ENCODE assay signal across 18 cellular contexts in the genomic region with DNA sequence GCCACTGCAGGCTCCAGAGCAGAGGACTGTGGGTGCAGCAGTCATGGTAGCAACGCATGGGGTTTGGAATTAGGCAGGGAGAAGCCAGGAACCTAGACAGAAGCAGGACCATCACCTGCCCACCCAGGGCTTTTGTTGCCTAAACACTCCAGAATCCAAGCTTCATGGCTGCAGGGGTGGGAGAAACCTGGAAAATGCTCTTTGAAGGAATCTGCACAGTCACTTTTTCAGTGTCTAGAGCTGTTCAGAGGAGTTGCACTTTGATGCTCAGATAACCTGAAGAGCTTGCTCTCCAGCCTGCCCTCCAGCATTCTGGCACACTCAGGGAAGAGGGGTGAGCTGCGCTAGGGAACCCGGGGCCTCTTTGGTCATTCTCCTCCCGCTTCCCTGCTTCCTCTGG. TPM values are rescaled to one million over a fixed set of nuclear protein-coding genes. Genes with fewer than 3 reads are reported as not detected.
DNase-seq lines count a peak whose midpoint lies in the region; ATAC-seq and TF ChIP-seq lines count a peak whose summit lies in the region.
"Had no signal": no experiment of that assay in that cellular context is flagged by ENCODE, and none has a peak within 500 bp of the region (broad histone marks: within the 10 kb centered on the region; RNA-seq: fewer than 3 reads in every experiment).

No MANE protein-coding gene starts in this region.

- no peak overlapping the region for H3K18ac ChIP-seq in IMR-90 (ENCODE audit: low read depth, low read length)

- no peaks in the 10 kb centered on the region for H3K9me3 Mint-ChIP-seq in activated CD4-positive, alpha-beta memory T cell treated with anti-CD3 and anti-CD28 coated beads for 36 hours
- no peaks in the 10 kb centered on the region for H3K9me3 Mint-ChIP-seq in activated CD4-positive, alpha-beta memory T cell treated with anti-CD3 and anti-CD28 coated beads, Interleukin-2, amount 10 ng/mL, durations not matched to agents 7 days and 5 days
- H3K9me3 Mint-ChIP-seq: CD8-positive, alpha-beta T cell; H9 had no signal

- intact Hi-C loops in activated CD4-positive, alpha-beta memory T cell treated with anti-CD3 and anti-CD28 coated beads for 36 hours (cut with micrococcal nuclease): loop anchor here (10.0 kb wide), 1 partner anchor 583 kb away; the partner anchor contains the start of gene ATF1
- intact Hi-C loops in IMR-90 (cut with micrococcal nuclease): loop anchor here (10.0 kb wide), 1 partner anchor 263 kb away; the partner anchor contains the start of gene CSRNP2

- no peak overlapping the region for H3K27ac ChIP-seq in IMR-90 (ENCODE audit: insufficient read depth, low read length)
- no peak overlapping the region for H3K27ac ChIP-seq in Peyer's patch
- H3K27ac ChIP-seq: BLaER1, KMS-11 had no signal

- no CpG with 5 or more reads among the region's 4 CpGs for WGBS in IMR-90 (ENCODE audit: extremely low coverage in 2 of 2, insufficient read length in 1 of 2), 2 experiments

- TF ChIP-seq RAD21 in IMR-90 (IDR thresholded peaks at IDR 0.05; ENCODE audit: low read length): no peak

- no peaks in the 10 kb centered on the region for H3K27me3 ChIP-seq in IMR-90 (ENCODE audit: control insufficient read depth, insufficient read depth, low read length)
- H3K27me3 ChIP-seq in Peyer's patch: no peaks in the 10 kb centered on the region
- H3K27me3 ChIP-seq: BLaER1 had no signal

- H2BK120ac ChIP-seq in IMR-90 (ENCODE audit: low read depth, low read length): no peak overlapping the region

- H3K79me1 ChIP-seq in IMR-90 (ENCODE audit: low read depth in 1 of 2, low read length in 2 of 2): no peaks in the 10 kb centered on the region

- H4K20me1 ChIP-seq in IMR-90 (ENCODE audit: insufficient read depth, low read length): no peaks in the 10 kb centered on the region
- H4K20me1 ChIP-seq: BLaER1 had no signal

- no peaks in the 10 kb centered on the region for H3K36me3 ChIP-seq in IMR-90 (ENCODE audit: control insufficient read depth, insufficient read depth, low read length)
- no peaks in the 10 kb centered on the region for H3K36me3 ChIP-seq in Peyer's patch
- H3K36me3 ChIP-seq: BLaER1 had no signal

- H3K4me3 Mint-ChIP-seq in activated CD4-positive, alpha-beta memory T cell treated with anti-CD3 and anti-CD28 coated beads for 36 hours: no peak overlapping the region
- no peak overlapping the region for H3K4me3 Mint-ChIP-seq in activated CD4-positive, alpha-beta memory T cell treated with anti-CD3 and anti-CD28 coated beads, Interleukin-2, amount 10 ng/mL, durations not matched to agents 7 days and 5 days
- H3K4me3 Mint-ChIP-seq: CD8-positive, alpha-beta T cell; H9 had no signal

- peaks cover 6% of the 10 kb centered on the region for H3K4me1 ChIP-seq in IMR-90 (ENCODE audit: control insufficient read depth, insufficient read depth, low read length)
- H3K4me1 ChIP-seq in Peyer's patch: no peaks in the 10 kb centered on the region
- H3K4me1 ChIP-seq: BLaER1 had no signal

- H3K4ac ChIP-seq in IMR-90 (ENCODE audit: low read depth, low read length): no peak overlapping the region

- ATAC-seq in IMR-90 (ENCODE audit: low read depth) (no peak), HG02884 (IDR thresholded peaks at IDR 0.05; ENCODE audit: unreplicated experiment) (no peak), HG03342 (IDR thresholded peaks at IDR 0.05; ENCODE audit: unreplicated experiment) (no peak)
- ATAC-seq: CD8-positive, alpha-beta T cell; HepG2 had no signal

- H2AFZ ChIP-seq in IMR-90 (replicated peaks; ENCODE audit: low read length, poor library complexity): no peak overlapping the region

- H2AK5ac ChIP-seq in IMR-90 (ENCODE audit: low read depth, low read length): no peak overlapping the region

- no peak overlapping the region; the same call in 1 of the 2 replicates for H4K91ac ChIP-seq in IMR-90 (ENCODE audit: insufficient read depth, low read depth, low read length)

- no peak overlapping the region for H3K56ac ChIP-seq in IMR-90 (ENCODE audit: extremely low read depth, insufficient read depth, low read length)

- H3K9me3 ChIP-seq in IMR-90 (ENCODE audit: control insufficient read depth, insufficient read depth, low read length): no peaks in the 10 kb centered on the region
- H3K9me3 ChIP-seq in Peyer's patch: no peaks in the 10 kb centered on the region
- H3K9me3 ChIP-seq: BLaER1 had no signal

- no peak overlapping the region for H3K14ac ChIP-seq in IMR-90 (replicated peaks; ENCODE audit: low read depth, low read length)

- H3K9ac ChIP-seq in IMR-90 (ENCODE audit: low read depth, low read length): no peak overlapping the region
- H3K9ac ChIP-seq: BLaER1, KMS-11 had no signal

- peaks cover 2% of the 10 kb centered on the region for H3K4me1 Mint-ChIP-seq in activated CD4-positive, alpha-beta memory T cell treated with anti-CD3 and anti-CD28 coated beads for 36 hours (ENCODE audit: low read depth)
- no peaks in the 10 kb centered on the region for H3K4me1 Mint-ChIP-seq in activated CD4-positive, alpha-beta memory T cell treated with anti-CD3 and anti-CD28 coated beads, Interleukin-2, amount 10 ng/mL, durations not matched to agents 7 days and 5 days

- dilution Hi-C loops in IMR-90 (cut with HindIII; ENCODE audit: low sequenced_read_pairs, unreplicated experiment): no loop called here

- TF ChIP-seq POLR2A in IMR-90 (IDR thresholded peaks at IDR 0.05; ENCODE audit: low read depth, low read length) (no peak), Peyer's patch (IDR thresholded peaks at IDR 0.05) (no peak)

- CTCF ChIA-PET in activated CD4-positive, alpha-beta memory T cell treated with anti-CD3 and anti-CD28 coated beads for 36 hours (lab: Charles Lee): no interaction called here
- CTCF ChIA-PET in activated CD4-positive, alpha-beta memory T cell treated with anti-CD3 and anti-CD28 coated beads, Interleukin-2, amount 10 ng/mL, durations not matched to agents 7 days and 5 days (lab: Charles Lee): no interaction called here
- CTCF ChIA-PET in IMR-90 (lab: Yijun Ruan, JAX): interaction anchor here (0.6 kb wide), 1 partner anchor 523 kb away, joined by 4 read pairs; no protein-coding TSS in a partner anchor

- BruUV-seq in IMR-90 (replicated peaks; lab: Mats Ljungman, UMichigan): no TSS peak

- no peak overlapping the region for H3K4me2 ChIP-seq in IMR-90 (ENCODE audit: low read depth, low read length)
- H3K4me2 ChIP-seq: BLaER1, KMS-11 had no signal

- no peak overlapping the region for H4K5ac ChIP-seq in IMR-90 (ENCODE audit: low read depth, low read length)

- H3K23ac ChIP-seq in IMR-90 (ENCODE audit: low read depth, low read length): no peak overlapping the region

- H2BK15ac ChIP-seq in IMR-90 (ENCODE audit: low read depth, low read length): no peak overlapping the region

- DNase-seq in activated CD4-positive, alpha-beta memory T cell treated with anti-CD3 and anti-CD28 coated beads for 36 hours: no peak
- no peak for DNase-seq in activated CD4-positive, alpha-beta memory T cell treated with anti-CD3 and anti-CD28 coated beads, Interleukin-2, amount 10 ng/mL, durations not matched to agents 7 days and 5 days
- no peak for DNase-seq in IMR-90
- peak; percentile 87 for DNase-seq in islet precursor cell
- DNase-seq in Peyer's patch: no peak
- DNase-seq: 8988T; Calu3; CD8-positive, alpha-beta T cell; GDM1; H9 had no signal

- H2BK5ac ChIP-seq in IMR-90 (ENCODE audit: low read depth, low read length, poor library complexity, severe bottlenecking): no peak overlapping the region

- peak overlapping the region; percentile 38 for H3K27ac Mint-ChIP-seq in activated CD4-positive, alpha-beta memory T cell treated with anti-CD3 and anti-CD28 coated beads for 36 hours
- H3K27ac Mint-ChIP-seq in activated CD4-positive, alpha-beta memory T cell treated with anti-CD3 and anti-CD28 coated beads, Interleukin-2, amount 10 ng/mL, durations not matched to agents 7 days and 5 days: no peak overlapping the region
- H3K27ac Mint-ChIP-seq: CD14-positive monocyte; CD8-positive, alpha-beta T cell had no signal

- POLR2A ChIA-PET in activated CD4-positive, alpha-beta memory T cell treated with anti-CD3 and anti-CD28 coated beads for 36 hours (lab: Charles Lee): no interaction called here
- POLR2A ChIA-PET in activated CD4-positive, alpha-beta memory T cell treated with anti-CD3 and anti-CD28 coated beads, Interleukin-2, amount 10 ng/mL, durations not matched to agents 7 days and 5 days (lab: Charles Lee): no interaction called here
- POLR2A ChIA-PET in IMR-90 (lab: Charles Lee; ENCODE audit: unreplicated experiment): no interaction called here

- in situ Hi-C loops in IMR-90 (cut with MboI; ENCODE audit: low sequenced_read_pairs): loop anchor here (10.0 kb wide), 2 partner anchors 263 to 523 kb away; partner anchors contain the start of gene CSRNP2

- H3K36me3 Mint-ChIP-seq in activated CD4-positive, alpha-beta memory T cell treated with anti-CD3 and anti-CD28 coated beads for 36 hours: no peaks in the 10 kb centered on the region
- no peaks in the 10 kb centered on the region for H3K36me3 Mint-ChIP-seq in activated CD4-positive, alpha-beta memory T cell treated with anti-CD3 and anti-CD28 coated beads, Interleukin-2, amount 10 ng/mL, durations not matched to agents 7 days and 5 days (ENCODE audit: low read depth)
- H3K36me3 Mint-ChIP-seq: CD14-positive monocyte; CD8-positive, alpha-beta T cell had no signal

- H3K4me3 ChIP-seq in IMR-90 (ENCODE audit: insufficient read depth, low read depth, low read length) (no peak overlapping the region), Peyer's patch (no peak overlapping the region)
- H3K4me3 ChIP-seq: BLaER1 had no signal

- no peak overlapping the region; a peak in 1 of 4 replicates for H4K8ac ChIP-seq in IMR-90 (ENCODE audit: low read depth in 2 of 2, low read length in 2 of 2)

- H3K27me3 Mint-ChIP-seq in activated CD4-positive, alpha-beta memory T cell treated with anti-CD3 and anti-CD28 coated beads for 36 hours: no peaks in the 10 kb centered on the region
- H3K27me3 Mint-ChIP-seq in activated CD4-positive, alpha-beta memory T cell treated with anti-CD3 and anti-CD28 coated beads, Interleukin-2, amount 10 ng/mL, durations not matched to agents 7 days and 5 days: no peaks in the 10 kb centered on the region

- H3K9me1 ChIP-seq in IMR-90 (ENCODE audit: insufficient read depth, low read length): peaks cover 2% of the 10 kb centered on the region

- TF ChIP-seq CTCF in IMR-90 (conservative IDR thresholded peaks at IDR 0.05; ENCODE audit: low read depth, low read length): no peak
- no peak for TF ChIP-seq CTCF in Peyer's patch (IDR thresholded peaks at IDR 0.05)

- H2AK9ac ChIP-seq in IMR-90 (replicated peaks; ENCODE audit: low read depth, low read length, poor library complexity): peak overlapping the region; percentile 60

- H2BK20ac ChIP-seq in IMR-90 (ENCODE audit: low read depth, low read length): no peak overlapping the region

RNA-seq across cellular contexts. Expression of gene CELA1, which starts 1.6 kb away (rescaled TPM):
- under 1 TPM in 1 of 2 experiments, not detected in 1; 0.24 TPM for total RNA-seq in activated CD4-positive, alpha-beta memory T cell treated with anti-CD3 and anti-CD28 coated beads for 36 hours
- not detected for total RNA-seq in activated CD4-positive, alpha-beta memory T cell treated with anti-CD3 and anti-CD28 coated beads, Interleukin-2, amount 10 ng/mL, durations not matched to agents 7 days and 5 days
- not detected in 2 replicates for total RNA-seq in IMR-90 (2012; rRNA removed)
- not detected in 2 replicates for polyA plus RNA-seq in IMR-90 (2012; rRNA removed)
- 0.08 TPM in 1 of 2 replicates, not detected in the other for polyA plus RNA-seq in IMR-90 (2012; cell fraction: cytosol; rRNA removed)
- 0.23 TPM in 1 of 2 replicates, not detected in the other for polyA plus RNA-seq in IMR-90 (2012; cell fraction: nucleus; rRNA removed; ENCODE audit: low replicate concordance)
- total RNA-seq in Peyer's patch: not detected
- total RNA-seq: A673, Calu3, H1, H9, HepG2 had no signal
- polyA plus RNA-seq: HepG2 had no signal

RNA-seq across cellular contexts. Expression of gene BIN2, which starts 24.1 kb away (rescaled TPM):
- total RNA-seq in activated CD4-positive, alpha-beta memory T cell treated with anti-CD3 and anti-CD28 coated beads for 36 hours: 10 to 100 TPM; 59.1 to 64.6 TPM
- 100 to 1,000 TPM; 206 to 214 TPM for total RNA-seq in activated CD4-positive, alpha-beta memory T cell treated with anti-CD3 and anti-CD28 coated beads, Interleukin-2, amount 10 ng/mL, durations not matched to agents 7 days and 5 days
- total RNA-seq in IMR-90 (2012; rRNA removed) (not detected in 2 replicates), Peyer's patch (10 to 100 TPM in 1 of 4 donors, 1 to 10 TPM in 3; 2.3 to 38.0 (median 5.6) TPM)
- not detected in 2 replicates for polyA plus RNA-seq in IMR-90 (2012; rRNA removed)
- not detected in 2 replicates for polyA plus RNA-seq in IMR-90 (2012; cell fraction: cytosol; rRNA removed)
- not detected in 2 replicates for polyA plus RNA-seq in IMR-90 (2012; cell fraction: nucleus; rRNA removed; ENCODE audit: low replicate concordance)
- total RNA-seq: A673, Calu3, H1, H9, HepG2 had no signal
- polyA plus RNA-seq: H1, HepG2 had no signal

RNA-seq across cellular contexts. Expression of gene GALNT6, which starts 43.1 kb away (rescaled TPM):
- 10 to 100 TPM; 13.1 to 15.8 TPM for total RNA-seq in activated CD4-positive, alpha-beta memory T cell treated with anti-CD3 and anti-CD28 coated beads for 36 hours
- 10 to 100 TPM; 17.8 to 18.6 TPM for total RNA-seq in activated CD4-positive, alpha-beta memory T cell treated with anti-CD3 and anti-CD28 coated beads, Interleukin-2, amount 10 ng/mL, durations not matched to agents 7 days and 5 days
- total RNA-seq in IMR-90 (2012; rRNA removed) (21.4 and 23.7 TPM in 2 replicates), Peyer's patch (10 to 100 TPM; 31.4 to 82.0 (median 54.9) TPM)
- polyA plus RNA-seq in IMR-90 (2012; rRNA removed): 16.4 and 17.1 TPM in 2 replicates
- polyA plus RNA-seq in IMR-90 (2012; cell fraction: cytosol; rRNA removed): 10.8 and 12.1 TPM in 2 replicates
- 8.3 and 10.0 TPM in 2 replicates for polyA plus RNA-seq in IMR-90 (2012; cell fraction: nucleus; rRNA removed; ENCODE audit: low replicate concordance)
